ENCODE assay signal across 1 cellular context in the genomic region with DNA sequence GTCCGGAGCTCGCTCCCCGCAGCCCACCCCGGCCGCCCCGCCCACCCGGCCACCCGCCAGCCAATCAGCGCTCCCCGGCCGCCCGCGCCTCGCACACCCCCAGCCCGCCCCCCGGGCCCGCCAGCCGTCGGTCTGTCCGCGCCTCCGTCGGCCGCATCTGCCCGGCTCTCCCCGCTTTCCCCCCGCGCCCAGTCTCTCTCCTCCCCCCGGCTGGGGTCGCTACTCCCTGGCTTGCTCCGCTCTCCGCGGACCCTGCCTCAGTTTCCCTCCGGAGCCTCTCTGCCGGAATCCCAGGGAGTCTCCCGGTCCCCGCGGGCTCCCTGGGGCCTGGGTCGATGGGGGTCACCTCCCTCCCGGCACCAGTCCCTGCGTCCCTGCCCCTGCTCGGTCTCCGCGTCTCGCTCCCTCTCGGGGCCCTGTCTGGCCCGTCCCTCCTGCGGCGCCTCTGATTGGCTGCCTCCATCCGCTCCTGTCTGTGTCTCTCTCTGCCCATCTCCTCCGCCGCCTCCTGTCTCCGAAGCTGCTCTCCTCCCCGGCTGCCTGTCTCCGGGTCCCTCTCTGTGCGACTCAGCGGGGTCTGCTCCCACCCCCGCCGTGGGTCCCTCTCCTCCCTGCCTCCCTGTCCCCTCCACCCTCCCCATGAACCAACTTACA.
TF ChIP-seq lines count a peak whose summit lies in the region.

No MANE protein-coding gene starts in this region.

TF ChIP-seq in IMR-90, 13 proteins besides CTCF, POLR2A, EP300 and RAD21:
- TF ChIP-seq CHD1 (IDR thresholded peaks at IDR 0.05; ENCODE audit: low read depth, low read length) (peak; percentile 94), USF2 (IDR thresholded peaks at IDR 0.05; ENCODE audit: low read depth, low read length) (no peak), BHLHE40 (IDR thresholded peaks at IDR 0.05; ENCODE audit: low read depth, low read length) (no peak), FOS (IDR thresholded peaks at IDR 0.05; ENCODE audit: low read depth, low read length) (no peak), CEBPB (IDR thresholded peaks at IDR 0.05; ENCODE audit: low read depth, low read length) (no peak)
